ENCODE assay signal across 8 cellular contexts in genomic region chr1:40384413-40384762, GRCh38. TPM values are rescaled to one million over a fixed set of nuclear protein-coding genes. Genes with fewer than 3 reads are reported as not detected.
DNase-seq lines count a peak whose midpoint lies in the region; ATAC-seq and TF ChIP-seq lines count a peak whose summit lies in the region.

No MANE protein-coding gene starts in this region.

- peaks cover 60% of the 10 kb centered on the region for H3K4me1 ChIP-seq in osteoblast (ENCODE audit: insufficient read depth, low read length)
- H3K4me1 ChIP-seq in mammary epithelial cell (ENCODE audit: insufficient read depth, low read length), result peaks cover 16% of the 10 kb centered on the region

- peak overlapping the region; percentile 80 for H3K4me3 Mint-ChIP-seq in central memory CD8-positive, alpha-beta T cell

- H3K9me3 Mint-ChIP-seq in central memory CD8-positive, alpha-beta T cell, result no peaks in the 10 kb centered on the region

- H3K4me2 ChIP-seq in osteoblast (ENCODE audit: insufficient read depth, low read length) (peak overlapping the region; percentile 56), mammary epithelial cell (ENCODE audit: insufficient read depth, low read depth, low read length) (no peak overlapping the region)

- dilution Hi-C loops in mammary epithelial cell (cut with HindIII; ENCODE audit: low sequenced_read_pairs), result no loop called here

- no peaks in the 10 kb centered on the region for H3K27me3 ChIP-seq in osteoblast (ENCODE audit: insufficient read depth, low read length)
- H3K27me3 ChIP-seq in mammary epithelial cell (ENCODE audit: insufficient read depth, low read length), result no peaks in the 10 kb centered on the region

- H3K36me3 Mint-ChIP-seq in central memory CD8-positive, alpha-beta T cell (ENCODE audit: insufficient read depth), result peaks cover 48% of the 10 kb centered on the region

- H3K36me3 ChIP-seq in osteoblast (ENCODE audit: insufficient read depth, low read length), result peaks cover 4% of the 10 kb centered on the region
- no peaks in the 10 kb centered on the region for H3K36me3 ChIP-seq in mammary epithelial cell (ENCODE audit: insufficient read depth, low read length)

- peaks cover 72% of the 10 kb centered on the region for H3K4me1 Mint-ChIP-seq in central memory CD8-positive, alpha-beta T cell

- peaks cover 81% of the 10 kb centered on the region for H3K79me2 ChIP-seq in osteoblast (ENCODE audit: insufficient read depth, low read length)
- H3K79me2 ChIP-seq in mammary epithelial cell (ENCODE audit: insufficient read depth, low read length), result peaks cover 75% of the 10 kb centered on the region

- in situ Hi-C loops in mammary epithelial cell (cut with MboI; ENCODE audit: low sequenced_read_pairs in 2 of 2), result no loop called here

- H3K4me3 ChIP-seq in osteoblast (ENCODE audit: insufficient read depth, low read length) (no peak overlapping the region), mammary epithelial cell (replicated peaks in 1 of 3; ENCODE audit: insufficient read depth in 1 of 3, low read depth in 2 of 3, low read length in 3 of 3) (no peak overlapping the region)

- H3K27ac Mint-ChIP-seq in central memory CD8-positive, alpha-beta T cell (ENCODE audit: low read depth), result peak overlapping the region; percentile 98

- CTCF ChIA-PET in mammary epithelial cell (lab: Charles Lee; ENCODE audit: low non-redundant PET), result no interaction called here

- peaks cover 8% of the 10 kb centered on the region for H4K20me1 ChIP-seq in osteoblast (ENCODE audit: insufficient read depth, low read length)
- no peaks in the 10 kb centered on the region for H4K20me1 ChIP-seq in mammary epithelial cell (ENCODE audit: insufficient read depth, low read length)

- no peak overlapping the region for H2AFZ ChIP-seq in osteoblast (ENCODE audit: low read length)
- H2AFZ ChIP-seq in mammary epithelial cell (ENCODE audit: low read depth, low read length), result no peak overlapping the region

- TF ChIP-seq CTCF in osteoblast (IDR thresholded peaks at IDR 0.05; ENCODE audit: extremely low read depth, low read depth, low read length) (no peak), mammary epithelial cell (conservative IDR thresholded peaks at IDR 0.05 in 1 of 2, IDR thresholded peaks at IDR 0.05 in 1 of 2; ENCODE audit: extremely low read depth in 1 of 2, insufficient read depth in 1 of 2, low read depth in 1 of 2, low read length in 2 of 2) (no peak)

- intact Hi-C loops in mammary epithelial cell (cut with micrococcal nuclease), result no loop called here

- DNase-seq in DMS79 (lab: John Stamatoyannopoulos, UW) (peak; percentile 70), NCI-H2107 (lab: John Stamatoyannopoulos, UW) (peak; percentile 25), osteoblast (ENCODE audit: insufficient read length, low spot score, missing footprints) (no peak), mammary epithelial cell (no peak)
- no peak for DNase-seq in central memory CD8-positive, alpha-beta T cell (ENCODE audit: low spot score in 2 of 2)
- no peak for DNase-seq in stimulated activated CD4-positive, alpha-beta T cell treated with anti-CD3 and anti-CD28 coated beads, Interleukin-2, amount 100 ng/mL, for 48 hours

- ATAC-seq in central memory CD8-positive, alpha-beta T cell (replicated peaks; ENCODE audit: extremely low read depth, poor library complexity, severe bottlenecking), result no peak
- ATAC-seq in HG03460 (IDR thresholded peaks at IDR 0.05; ENCODE audit: unreplicated experiment) (no peak), HG02623 (IDR thresholded peaks at IDR 0.05; ENCODE audit: unreplicated experiment) (no peak)

- no peaks in the 10 kb centered on the region for H3K9me3 ChIP-seq in osteoblast (ENCODE audit: low read depth, low read length)
- no peaks in the 10 kb centered on the region for H3K9me3 ChIP-seq in mammary epithelial cell (replicated peaks; ENCODE audit: insufficient read depth, low read length)

- WGBS in mammary epithelial cell (ENCODE audit: low coverage, missing lambda C conversion rate), result 27% methylated on average over 2 of the region's 2 CpGs

- BruUV-seq in mammary epithelial cell (replicated peaks; lab: Mats Ljungman, UMichigan), result no TSS peak

- no peak overlapping the region for H3K9ac ChIP-seq in mammary epithelial cell (ENCODE audit: insufficient read depth, low read length)

- H3K27me3 Mint-ChIP-seq in central memory CD8-positive, alpha-beta T cell, result no peaks in the 10 kb centered on the region

- H3K27ac ChIP-seq in osteoblast (ENCODE audit: low read depth, low read length) (peak overlapping the region; percentile 86), mammary epithelial cell (ENCODE audit: insufficient read depth, low read depth, low read length) (no peak overlapping the region)

RNA-seq across cellular contexts. Expression of gene SMAP2, which starts 10.9 kb away (rescaled TPM):
- total RNA-seq in osteoblast, result 14.1 and 20.3 TPM in 2 replicates
- total RNA-seq in mammary epithelial cell, result 10 to 100 TPM; 17.5 to 20.5 TPM
- 17.2 TPM for polyA plus RNA-seq in mammary epithelial cell
- 39.2 TPM for polyA minus RNA-seq in mammary epithelial cell

Comparison
In these comparisons a context has a peak if more than half of its experiments do, and no peak if none do; other contexts are left out.
1. DNase-seq: peak in DMS79 (single experiment) and NCI-H2107 (single experiment); none in central memory CD8-positive, alpha-beta T cell (0 of 2), osteoblast (single experiment), stimulated activated CD4-positive, alpha-beta T cell treated with anti-CD3 and anti-CD28 coated beads, Interleukin-2, amount 100 ng/mL, for 48 hours (0 of 2) and mammary epithelial cell (single experiment).